In the genomic region with DNA sequence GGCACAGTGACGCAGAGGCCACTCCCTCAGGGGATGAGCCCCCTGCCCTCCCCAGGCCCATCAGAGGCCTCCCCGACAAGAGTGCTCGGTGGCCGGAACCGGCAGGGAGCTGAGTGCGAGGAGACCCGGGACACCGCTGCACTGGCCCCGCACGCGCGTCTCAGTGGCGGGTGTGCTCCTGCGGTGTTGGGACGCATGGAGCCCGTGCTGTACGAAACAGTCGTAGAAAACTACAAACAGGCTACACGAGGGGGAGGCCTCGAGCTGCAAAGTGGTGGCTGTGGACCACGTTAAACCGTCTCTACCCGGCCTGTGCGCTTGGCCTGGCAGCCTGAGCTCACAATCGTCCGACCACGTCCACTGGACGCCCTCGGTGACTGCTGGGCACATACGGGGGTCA, we compare ENCODE assay signal across 1 cellular context.
TF ChIP-seq lines count a peak whose summit lies in the region.

No MANE protein-coding gene starts in this region.

TF ChIP-seq in GM23338, 12 proteins besides CTCF, POLR2A, EP300 and RAD21:
- no peak for TF ChIP-seq CREB1 (CRISPR knock-in tag; IDR thresholded peaks at IDR 0.05; ENCODE audit: low read depth)
- TF ChIP-seq, protein P1, sequence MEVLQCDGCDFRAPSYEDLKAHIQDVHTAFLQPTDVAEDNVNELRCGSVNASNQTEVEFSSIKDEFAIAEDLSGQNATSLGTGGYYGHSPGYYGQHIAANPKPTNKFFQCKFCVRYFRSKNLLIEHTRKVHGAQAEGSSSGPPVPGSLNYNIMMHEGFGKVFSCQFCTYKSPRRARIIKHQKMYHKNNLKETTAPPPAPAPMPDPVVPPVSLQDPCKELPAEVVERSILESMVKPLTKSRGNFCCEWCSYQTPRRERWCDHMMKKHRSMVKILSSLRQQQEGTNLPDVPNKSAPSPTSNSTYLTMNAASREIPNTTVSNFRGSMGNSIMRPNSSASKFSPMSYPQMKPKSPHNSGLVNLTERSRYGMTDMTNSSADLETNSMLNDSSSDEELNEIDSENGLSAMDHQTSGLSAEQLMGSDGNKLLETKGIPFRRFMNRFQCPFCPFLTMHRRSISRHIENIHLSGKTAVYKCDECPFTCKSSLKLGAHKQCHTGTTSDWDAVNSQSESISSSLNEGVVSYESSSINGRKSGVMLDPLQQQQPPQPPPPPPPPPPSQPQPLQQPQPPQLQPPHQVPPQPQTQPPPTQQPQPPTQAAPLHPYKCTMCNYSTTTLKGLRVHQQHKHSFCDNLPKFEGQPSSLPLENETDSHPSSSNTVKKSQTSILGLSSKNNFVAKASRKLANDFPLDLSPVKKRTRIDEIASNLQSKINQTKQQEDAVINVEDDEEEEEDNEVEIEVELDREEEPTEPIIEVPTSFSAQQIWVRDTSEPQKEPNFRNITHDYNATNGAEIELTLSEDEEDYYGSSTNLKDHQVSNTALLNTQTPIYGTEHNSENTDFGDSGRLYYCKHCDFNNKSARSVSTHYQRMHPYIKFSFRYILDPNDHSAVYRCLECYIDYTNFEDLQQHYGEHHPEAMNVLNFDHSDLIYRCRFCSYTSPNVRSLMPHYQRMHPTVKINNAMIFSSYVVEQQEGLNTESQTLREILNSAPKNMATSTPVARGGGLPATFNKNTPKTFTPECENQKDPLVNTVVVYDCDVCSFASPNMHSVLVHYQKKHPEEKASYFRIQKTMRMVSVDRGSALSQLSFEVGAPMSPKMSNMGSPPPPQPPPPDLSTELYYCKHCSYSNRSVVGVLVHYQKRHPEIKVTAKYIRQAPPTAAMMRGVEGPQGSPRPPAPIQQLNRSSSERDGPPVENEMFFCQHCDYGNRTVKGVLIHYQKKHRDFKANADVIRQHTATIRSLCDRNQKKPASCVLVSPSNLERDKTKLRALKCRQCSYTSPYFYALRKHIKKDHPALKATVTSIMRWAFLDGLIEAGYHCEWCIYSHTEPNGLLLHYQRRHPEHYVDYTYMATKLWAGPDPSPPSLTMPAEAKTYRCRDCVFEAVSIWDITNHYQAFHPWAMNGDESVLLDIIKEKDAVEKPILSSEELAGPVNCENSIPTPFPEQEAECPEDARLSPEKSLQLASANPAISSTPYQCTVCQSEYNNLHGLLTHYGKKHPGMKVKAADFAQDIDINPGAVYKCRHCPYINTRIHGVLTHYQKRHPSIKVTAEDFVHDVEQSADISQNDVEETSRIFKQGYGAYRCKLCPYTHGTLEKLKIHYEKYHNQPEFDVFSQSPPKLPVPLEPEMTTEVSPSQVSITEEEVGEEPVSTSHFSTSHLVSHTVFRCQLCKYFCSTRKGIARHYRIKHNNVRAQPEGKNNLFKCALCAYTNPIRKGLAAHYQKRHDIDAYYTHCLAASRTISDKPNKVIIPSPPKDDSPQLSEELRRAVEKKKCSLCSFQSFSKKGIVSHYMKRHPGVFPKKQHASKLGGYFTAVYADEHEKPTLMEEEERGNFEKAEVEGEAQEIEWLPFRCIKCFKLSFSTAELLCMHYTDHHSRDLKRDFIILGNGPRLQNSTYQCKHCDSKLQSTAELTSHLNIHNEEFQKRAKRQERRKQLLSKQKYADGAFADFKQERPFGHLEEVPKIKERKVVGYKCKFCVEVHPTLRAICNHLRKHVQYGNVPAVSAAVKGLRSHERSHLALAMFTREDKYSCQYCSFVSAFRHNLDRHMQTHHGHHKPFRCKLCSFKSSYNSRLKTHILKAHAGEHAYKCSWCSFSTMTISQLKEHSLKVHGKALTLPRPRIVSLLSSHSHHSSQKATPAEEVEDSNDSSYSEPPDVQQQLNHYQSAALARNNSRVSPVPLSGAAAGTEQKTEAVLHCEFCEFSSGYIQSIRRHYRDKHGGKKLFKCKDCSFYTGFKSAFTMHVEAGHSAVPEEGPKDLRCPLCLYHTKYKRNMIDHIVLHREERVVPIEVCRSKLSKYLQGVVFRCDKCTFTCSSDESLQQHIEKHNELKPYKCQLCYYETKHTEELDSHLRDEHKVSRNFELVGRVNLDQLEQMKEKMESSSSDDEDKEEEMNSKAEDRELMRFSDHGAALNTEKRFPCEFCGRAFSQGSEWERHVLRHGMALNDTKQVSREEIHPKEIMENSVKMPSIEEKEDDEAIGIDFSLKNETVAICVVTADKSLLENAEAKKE (CRISPR knock-in tag; IDR thresholded peaks at IDR 0.05), result no peak
- no peak for TF ChIP-seq POLR2AphosphoS5 (IDR thresholded peaks at IDR 0.05; ENCODE audit: low read depth)
- TF ChIP-seq, protein P2, sequence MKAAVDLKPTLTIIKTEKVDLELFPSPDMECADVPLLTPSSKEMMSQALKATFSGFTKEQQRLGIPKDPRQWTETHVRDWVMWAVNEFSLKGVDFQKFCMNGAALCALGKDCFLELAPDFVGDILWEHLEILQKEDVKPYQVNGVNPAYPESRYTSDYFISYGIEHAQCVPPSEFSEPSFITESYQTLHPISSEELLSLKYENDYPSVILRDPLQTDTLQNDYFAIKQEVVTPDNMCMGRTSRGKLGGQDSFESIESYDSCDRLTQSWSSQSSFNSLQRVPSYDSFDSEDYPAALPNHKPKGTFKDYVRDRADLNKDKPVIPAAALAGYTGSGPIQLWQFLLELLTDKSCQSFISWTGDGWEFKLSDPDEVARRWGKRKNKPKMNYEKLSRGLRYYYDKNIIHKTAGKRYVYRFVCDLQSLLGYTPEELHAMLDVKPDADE (IDR thresholded peaks at IDR 0.05), result no peak
